8 cellular contexts compared by ENCODE assay signal in the genomic region with DNA sequence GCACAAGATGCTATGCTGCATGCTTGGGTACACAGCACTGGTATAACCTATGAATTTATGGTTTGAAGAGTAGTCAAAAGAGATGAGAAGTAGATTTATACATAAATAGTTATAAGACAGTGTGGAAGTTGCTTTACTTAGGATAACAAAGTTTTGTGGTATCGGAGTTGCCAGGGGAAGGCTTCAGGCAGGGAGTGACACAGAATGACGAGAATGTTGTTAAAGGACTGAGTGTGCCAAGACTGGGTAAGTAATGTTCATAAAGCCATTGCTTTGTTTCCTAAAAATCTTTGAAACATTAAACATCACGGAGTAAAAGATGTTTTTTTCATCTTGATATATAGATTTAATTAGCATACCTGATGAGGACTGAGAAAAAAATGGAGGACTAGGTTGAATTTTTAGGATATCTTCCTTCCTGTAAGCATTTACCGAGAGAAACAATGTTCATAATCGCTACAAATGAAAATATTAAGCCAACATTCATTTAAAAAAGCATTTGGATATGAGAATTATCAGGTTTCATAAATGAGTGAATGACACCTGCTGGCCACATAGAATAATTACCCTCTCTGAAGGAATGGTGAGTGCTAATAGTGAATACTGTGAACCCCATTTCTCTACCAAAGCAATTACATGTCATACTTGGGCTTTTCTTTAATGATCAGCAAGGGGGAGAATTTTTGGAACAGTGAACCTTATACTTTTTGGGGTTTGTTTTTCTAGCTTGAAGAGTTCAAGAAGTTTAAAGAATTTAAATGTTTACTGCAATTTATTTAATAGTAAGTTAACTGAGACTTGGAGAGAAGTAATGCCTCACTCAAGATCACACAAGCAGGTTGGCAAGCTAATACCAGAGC. TPM values are rescaled to one million over a fixed set of nuclear protein-coding genes. Genes with fewer than 3 reads are reported as not detected.
DNase-seq lines count a peak whose midpoint lies in the region; ATAC-seq and TF ChIP-seq lines count a peak whose summit lies in the region.

No MANE protein-coding gene starts in this region.

- H3K27ac Mint-ChIP-seq in activated T-helper 2 cell treated with anti-CD3 and anti-CD28 coated beads, Interferon-gamma antibody, Interleukin-2, Interleukin-4, amounts not matched to agents 10 μg/mL and 5 μg/mL and 100 μg/mL, durations not matched to agents 14 hours and 24 hours and 36 hours: no peak overlapping the region

- H3K4me1 ChIP-seq in right cardiac atrium (ENCODE audit: control insufficient read depth, insufficient read depth, low read length) (no peaks in the 10 kb centered on the region), upper lobe of left lung (no peaks in the 10 kb centered on the region)

- H3K27me3 ChIP-seq in right cardiac atrium (ENCODE audit: control insufficient read depth, insufficient read depth): no peaks in the 10 kb centered on the region
- H3K27me3 ChIP-seq in upper lobe of left lung: no peaks in the 10 kb centered on the region

- no peaks in the 10 kb centered on the region for H3K36me3 Mint-ChIP-seq in activated T-helper 2 cell treated with anti-CD3 and anti-CD28 coated beads, Interferon-gamma antibody, Interleukin-2, Interleukin-4, amounts not matched to agents 10 μg/mL and 5 μg/mL and 100 μg/mL, durations not matched to agents 14 hours and 24 hours and 36 hours (ENCODE audit: low read depth)

- no peaks in the 10 kb centered on the region for H3K4me1 Mint-ChIP-seq in activated T-helper 2 cell treated with anti-CD3 and anti-CD28 coated beads, Interferon-gamma antibody, Interleukin-2, Interleukin-4, amounts not matched to agents 10 μg/mL and 5 μg/mL and 100 μg/mL, durations not matched to agents 14 hours and 24 hours and 36 hours (ENCODE audit: low read depth)

- WGBS in right cardiac atrium: 13% methylated on average over 5 of the region's 5 CpGs
- WGBS in upper lobe of left lung, 2 donors: 17 to 34% methylated on average over 5 of the region's 5 CpGs

- in situ Hi-C loops in KBM-7 (cut with MboI; ENCODE audit: low pct_unique_long_range_greater_than_20kb, low sequenced_read_pairs): loop anchor here (25.0 kb wide), 2 partner anchors 254 to 404 kb away; no protein-coding TSS in a partner anchor

- H3K36me3 ChIP-seq in upper lobe of left lung: no peaks in the 10 kb centered on the region

- no peaks in the 10 kb centered on the region for H3K9me3 Mint-ChIP-seq in activated T-helper 2 cell treated with anti-CD3 and anti-CD28 coated beads, Interferon-gamma antibody, Interleukin-2, Interleukin-4, amounts not matched to agents 10 μg/mL and 5 μg/mL and 100 μg/mL, durations not matched to agents 14 hours and 24 hours and 36 hours

- H3K27me3 Mint-ChIP-seq in activated T-helper 2 cell treated with anti-CD3 and anti-CD28 coated beads, Interferon-gamma antibody, Interleukin-2, Interleukin-4, amounts not matched to agents 10 μg/mL and 5 μg/mL and 100 μg/mL, durations not matched to agents 14 hours and 24 hours and 36 hours (ENCODE audit: low read depth): peaks cover 4% of the 10 kb centered on the region

- H3K4me3 ChIP-seq in WI38 (ENCODE audit: low read depth, low read length): no peak overlapping the region
- H3K4me3 ChIP-seq in right cardiac atrium (ENCODE audit: low read length): no peak overlapping the region
- H3K4me3 ChIP-seq in upper lobe of left lung: no peak overlapping the region

- no peak overlapping the region for H3K27ac ChIP-seq in right cardiac atrium (ENCODE audit: low read length)
- H3K27ac ChIP-seq in upper lobe of left lung: no peak overlapping the region

- H3K4me3 Mint-ChIP-seq in activated T-helper 2 cell treated with anti-CD3 and anti-CD28 coated beads, Interferon-gamma antibody, Interleukin-2, Interleukin-4, amounts not matched to agents 10 μg/mL and 5 μg/mL and 100 μg/mL, durations not matched to agents 14 hours and 24 hours and 36 hours (ENCODE audit: low read depth): no peak overlapping the region

- H3K9me3 ChIP-seq in right cardiac atrium (ENCODE audit: control insufficient read depth, low read length) (no peaks in the 10 kb centered on the region), upper lobe of left lung (no peaks in the 10 kb centered on the region)

- TF ChIP-seq POLR2A in GM18505 (IDR thresholded peaks at IDR 0.05; ENCODE audit: borderline replicate concordance, extremely low read depth, insufficient read depth, insufficient read length) (no peak), upper lobe of left lung (IDR thresholded peaks at IDR 0.05) (no peak)

- ATAC-seq in GM18505 (IDR thresholded peaks at IDR 0.05; ENCODE audit: unreplicated experiment) (peak; percentile 50), right cardiac atrium (peak; percentile 72 to 76), upper lobe of left lung (ENCODE audit: low FRiP score in 2 of 2) (peak in 1 of 2 donors; percentile 76)

- TF ChIP-seq CTCF in WI38 (IDR thresholded peaks at IDR 0.05; ENCODE audit: low read depth, low read length) (0 out of 2 replicates have a peak, but pooled peaks have one; percentile 10), upper lobe of left lung (IDR thresholded peaks at IDR 0.05) (peak; percentile 40 to 77 (median 54))

- intact Hi-C loops in right cardiac atrium (cut with DNase I): loop anchor here (2.0 to 10.0 kb wide), 4 partner anchors 259 to 404 kb away; partner anchors contain the start of gene GPR88 (in 1 of the 4)
- intact Hi-C loops in activated T-helper 2 cell treated with anti-CD3 and anti-CD28 coated beads, Interferon-gamma antibody, Interleukin-2, Interleukin-4, amounts not matched to agents 10 μg/mL and 5 μg/mL and 100 μg/mL, durations not matched to agents 14 hours and 24 hours and 36 hours (cut with micrococcal nuclease): loop anchor here (1.0 to 5.0 kb wide), 3 partner anchors 259 to 1058 kb away; no protein-coding TSS in a partner anchor

- TF ChIP-seq EP300 in upper lobe of left lung (IDR thresholded peaks at IDR 0.05): no peak

- DNase-seq in AG08395 (ENCODE audit: low spot score) (peak; percentile 47), KBM-7 (peak; percentile 29), right cardiac atrium (no peak), upper lobe of left lung (no peak), iPS-NIHi7 (ENCODE audit: extremely low spot score) (no peak)
- no peak for DNase-seq in activated T-helper 2 cell treated with anti-CD3 and anti-CD28 coated beads, Interferon-gamma antibody, Interleukin-2, Interleukin-4, amounts not matched to agents 10 μg/mL and 5 μg/mL and 100 μg/mL, durations not matched to agents 14 hours and 24 hours and 36 hours (ENCODE audit: low spot score)

RNA-seq across cellular contexts. Expression of gene EXTL2, which starts 28.4 kb away (rescaled TPM):
- 10 to 100 TPM in 2 of 4 donors, 1 to 10 TPM in 2; 8.9 to 12.0 (median 10.3) TPM for total RNA-seq in right cardiac atrium
- polyA plus RNA-seq in right cardiac atrium: 7.6 TPM
- total RNA-seq in upper lobe of left lung: 10 to 100 TPM in 2 of 6 donors, 1 to 10 TPM in 4; 5.2 to 15.3 (median 8.1) TPM
- 3.4 and 3.8 TPM in 2 replicates for total RNA-seq in activated T-helper 2 cell treated with anti-CD3 and anti-CD28 coated beads, Interferon-gamma antibody, Interleukin-2, Interleukin-4, amounts not matched to agents 10 μg/mL and 5 μg/mL and 100 μg/mL, durations not matched to agents 14 hours and 24 hours and 36 hours

RNA-seq across cellular contexts. Expression of gene SLC30A7, which starts 29.6 kb away (rescaled TPM):
- total RNA-seq in right cardiac atrium (10 to 100 TPM in 1 of 4 donors, 1 to 10 TPM in 3; 7.2 to 12.3 (median 9.2) TPM), upper lobe of left lung (10 to 100 TPM in 5 of 6 donors, 1 to 10 TPM in 1; 8.4 to 34.5 (median 26.4) TPM)
- 2.1 TPM for polyA plus RNA-seq in right cardiac atrium
- total RNA-seq in activated T-helper 2 cell treated with anti-CD3 and anti-CD28 coated beads, Interferon-gamma antibody, Interleukin-2, Interleukin-4, amounts not matched to agents 10 μg/mL and 5 μg/mL and 100 μg/mL, durations not matched to agents 14 hours and 24 hours and 36 hours: 38.6 and 39.4 TPM in 2 replicates

Comparison
In these comparisons a context has a peak if more than half of its experiments do, and no peak if none do; other contexts are left out.
1. DNase-seq: peak in AG08395 (single experiment) and KBM-7 (single experiment); none in right cardiac atrium (0 of 3), upper lobe of left lung (0 of 2), activated T-helper 2 cell treated with anti-CD3 and anti-CD28 coated beads, Interferon-gamma antibody, Interleukin-2, Interleukin-4, amounts not matched to agents 10 μg/mL and 5 μg/mL and 100 μg/mL, durations not matched to agents 14 hours and 24 hours and 36 hours (single experiment) and iPS-NIHi7 (single experiment).